ENCODE assay signal across 1 cellular context in the genomic region with DNA sequence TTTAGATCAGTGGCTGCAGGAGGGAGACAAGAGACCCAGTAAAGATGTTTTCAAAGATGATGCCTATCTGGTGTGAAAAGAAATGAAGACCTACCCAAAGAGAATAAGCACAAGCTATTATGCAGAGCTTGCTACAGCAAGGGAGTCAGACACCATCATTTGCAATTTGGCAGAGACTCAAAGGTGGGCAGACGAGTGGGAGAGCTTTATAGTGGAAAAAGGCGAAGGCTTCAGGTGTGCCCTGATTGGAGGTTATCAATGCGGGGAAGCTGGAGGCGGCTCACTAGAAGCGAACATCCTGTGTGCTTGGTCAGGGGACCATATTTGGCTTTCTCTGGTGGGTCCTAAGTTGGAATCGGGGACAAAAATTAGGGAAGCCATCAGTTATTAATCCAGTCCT.
A peak's percentile ranks its signal among the peaks of the same experiment; 100 is the strongest.
TF ChIP-seq lines count a peak whose summit lies in the region.

No MANE protein-coding gene starts in this region.

TF ChIP-seq in HEK293, 187 proteins besides CTCF, POLR2A, EP300 and RAD21 (continued from another document):
- TF ChIP-seq, protein P1, sequence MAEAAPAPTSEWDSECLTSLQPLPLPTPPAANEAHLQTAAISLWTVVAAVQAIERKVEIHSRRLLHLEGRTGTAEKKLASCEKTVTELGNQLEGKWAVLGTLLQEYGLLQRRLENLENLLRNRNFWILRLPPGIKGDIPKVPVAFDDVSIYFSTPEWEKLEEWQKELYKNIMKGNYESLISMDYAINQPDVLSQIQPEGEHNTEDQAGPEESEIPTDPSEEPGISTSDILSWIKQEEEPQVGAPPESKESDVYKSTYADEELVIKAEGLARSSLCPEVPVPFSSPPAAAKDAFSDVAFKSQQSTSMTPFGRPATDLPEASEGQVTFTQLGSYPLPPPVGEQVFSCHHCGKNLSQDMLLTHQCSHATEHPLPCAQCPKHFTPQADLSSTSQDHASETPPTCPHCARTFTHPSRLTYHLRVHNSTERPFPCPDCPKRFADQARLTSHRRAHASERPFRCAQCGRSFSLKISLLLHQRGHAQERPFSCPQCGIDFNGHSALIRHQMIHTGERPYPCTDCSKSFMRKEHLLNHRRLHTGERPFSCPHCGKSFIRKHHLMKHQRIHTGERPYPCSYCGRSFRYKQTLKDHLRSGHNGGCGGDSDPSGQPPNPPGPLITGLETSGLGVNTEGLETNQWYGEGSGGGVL (tag by site-specific recombination; IDR thresholded peaks at IDR 0.05) = no peak
- TF ChIP-seq EGR2 (tag by site-specific recombination; IDR thresholded peaks at IDR 0.05; ENCODE audit: low read depth) = peak; percentile 84
- TF ChIP-seq TRIM28 (IDR thresholded peaks at IDR 0.05; ENCODE audit: borderline replicate concordance, low read length) = no peak
